2 cellular contexts compared by ENCODE assay signal in the genomic region with DNA sequence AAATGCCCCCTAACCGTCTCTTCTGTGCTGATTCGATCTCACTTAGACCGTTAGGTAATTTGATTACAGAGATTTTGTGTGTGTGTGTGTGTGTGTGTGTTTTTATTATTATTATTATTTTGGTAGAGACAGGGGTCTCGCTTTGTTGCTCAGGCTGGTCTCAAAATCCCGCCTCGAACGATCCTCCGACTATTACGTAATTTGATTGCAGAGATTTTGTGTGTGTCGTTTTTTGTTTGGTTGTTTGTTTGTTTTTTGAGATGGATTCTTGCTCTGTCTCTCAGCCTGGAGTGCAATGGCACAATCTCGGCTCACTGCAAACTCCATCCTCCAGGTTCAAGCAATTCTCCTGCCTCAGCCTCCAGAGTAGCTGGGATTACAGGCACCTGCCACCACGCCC.
TF ChIP-seq lines count a peak whose summit lies in the region.

No MANE protein-coding gene starts in this region.

TF ChIP-seq in GM23338, 12 proteins besides CTCF, POLR2A, EP300 and RAD21:
- no peak for TF ChIP-seq CREB1 (CRISPR knock-in tag; IDR thresholded peaks at IDR 0.05; ENCODE audit: low read depth)
- TF ChIP-seq NANOG (IDR thresholded peaks at IDR 0.05; ENCODE audit: borderline replicate concordance), result no peak
- TF ChIP-seq, protein P1, sequence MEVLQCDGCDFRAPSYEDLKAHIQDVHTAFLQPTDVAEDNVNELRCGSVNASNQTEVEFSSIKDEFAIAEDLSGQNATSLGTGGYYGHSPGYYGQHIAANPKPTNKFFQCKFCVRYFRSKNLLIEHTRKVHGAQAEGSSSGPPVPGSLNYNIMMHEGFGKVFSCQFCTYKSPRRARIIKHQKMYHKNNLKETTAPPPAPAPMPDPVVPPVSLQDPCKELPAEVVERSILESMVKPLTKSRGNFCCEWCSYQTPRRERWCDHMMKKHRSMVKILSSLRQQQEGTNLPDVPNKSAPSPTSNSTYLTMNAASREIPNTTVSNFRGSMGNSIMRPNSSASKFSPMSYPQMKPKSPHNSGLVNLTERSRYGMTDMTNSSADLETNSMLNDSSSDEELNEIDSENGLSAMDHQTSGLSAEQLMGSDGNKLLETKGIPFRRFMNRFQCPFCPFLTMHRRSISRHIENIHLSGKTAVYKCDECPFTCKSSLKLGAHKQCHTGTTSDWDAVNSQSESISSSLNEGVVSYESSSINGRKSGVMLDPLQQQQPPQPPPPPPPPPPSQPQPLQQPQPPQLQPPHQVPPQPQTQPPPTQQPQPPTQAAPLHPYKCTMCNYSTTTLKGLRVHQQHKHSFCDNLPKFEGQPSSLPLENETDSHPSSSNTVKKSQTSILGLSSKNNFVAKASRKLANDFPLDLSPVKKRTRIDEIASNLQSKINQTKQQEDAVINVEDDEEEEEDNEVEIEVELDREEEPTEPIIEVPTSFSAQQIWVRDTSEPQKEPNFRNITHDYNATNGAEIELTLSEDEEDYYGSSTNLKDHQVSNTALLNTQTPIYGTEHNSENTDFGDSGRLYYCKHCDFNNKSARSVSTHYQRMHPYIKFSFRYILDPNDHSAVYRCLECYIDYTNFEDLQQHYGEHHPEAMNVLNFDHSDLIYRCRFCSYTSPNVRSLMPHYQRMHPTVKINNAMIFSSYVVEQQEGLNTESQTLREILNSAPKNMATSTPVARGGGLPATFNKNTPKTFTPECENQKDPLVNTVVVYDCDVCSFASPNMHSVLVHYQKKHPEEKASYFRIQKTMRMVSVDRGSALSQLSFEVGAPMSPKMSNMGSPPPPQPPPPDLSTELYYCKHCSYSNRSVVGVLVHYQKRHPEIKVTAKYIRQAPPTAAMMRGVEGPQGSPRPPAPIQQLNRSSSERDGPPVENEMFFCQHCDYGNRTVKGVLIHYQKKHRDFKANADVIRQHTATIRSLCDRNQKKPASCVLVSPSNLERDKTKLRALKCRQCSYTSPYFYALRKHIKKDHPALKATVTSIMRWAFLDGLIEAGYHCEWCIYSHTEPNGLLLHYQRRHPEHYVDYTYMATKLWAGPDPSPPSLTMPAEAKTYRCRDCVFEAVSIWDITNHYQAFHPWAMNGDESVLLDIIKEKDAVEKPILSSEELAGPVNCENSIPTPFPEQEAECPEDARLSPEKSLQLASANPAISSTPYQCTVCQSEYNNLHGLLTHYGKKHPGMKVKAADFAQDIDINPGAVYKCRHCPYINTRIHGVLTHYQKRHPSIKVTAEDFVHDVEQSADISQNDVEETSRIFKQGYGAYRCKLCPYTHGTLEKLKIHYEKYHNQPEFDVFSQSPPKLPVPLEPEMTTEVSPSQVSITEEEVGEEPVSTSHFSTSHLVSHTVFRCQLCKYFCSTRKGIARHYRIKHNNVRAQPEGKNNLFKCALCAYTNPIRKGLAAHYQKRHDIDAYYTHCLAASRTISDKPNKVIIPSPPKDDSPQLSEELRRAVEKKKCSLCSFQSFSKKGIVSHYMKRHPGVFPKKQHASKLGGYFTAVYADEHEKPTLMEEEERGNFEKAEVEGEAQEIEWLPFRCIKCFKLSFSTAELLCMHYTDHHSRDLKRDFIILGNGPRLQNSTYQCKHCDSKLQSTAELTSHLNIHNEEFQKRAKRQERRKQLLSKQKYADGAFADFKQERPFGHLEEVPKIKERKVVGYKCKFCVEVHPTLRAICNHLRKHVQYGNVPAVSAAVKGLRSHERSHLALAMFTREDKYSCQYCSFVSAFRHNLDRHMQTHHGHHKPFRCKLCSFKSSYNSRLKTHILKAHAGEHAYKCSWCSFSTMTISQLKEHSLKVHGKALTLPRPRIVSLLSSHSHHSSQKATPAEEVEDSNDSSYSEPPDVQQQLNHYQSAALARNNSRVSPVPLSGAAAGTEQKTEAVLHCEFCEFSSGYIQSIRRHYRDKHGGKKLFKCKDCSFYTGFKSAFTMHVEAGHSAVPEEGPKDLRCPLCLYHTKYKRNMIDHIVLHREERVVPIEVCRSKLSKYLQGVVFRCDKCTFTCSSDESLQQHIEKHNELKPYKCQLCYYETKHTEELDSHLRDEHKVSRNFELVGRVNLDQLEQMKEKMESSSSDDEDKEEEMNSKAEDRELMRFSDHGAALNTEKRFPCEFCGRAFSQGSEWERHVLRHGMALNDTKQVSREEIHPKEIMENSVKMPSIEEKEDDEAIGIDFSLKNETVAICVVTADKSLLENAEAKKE (CRISPR knock-in tag; IDR thresholded peaks at IDR 0.05), result no peak
- TF ChIP-seq ZNF114 (CRISPR knock-in tag; IDR thresholded peaks at IDR 0.05), result no peak
- no peak for TF ChIP-seq POLR2AphosphoS5 (IDR thresholded peaks at IDR 0.05; ENCODE audit: low read depth)

TF ChIP-seq in IMR-90, 13 proteins besides CTCF, POLR2A, EP300 and RAD21:
- no peak for TF ChIP-seq MAZ (IDR thresholded peaks at IDR 0.05; ENCODE audit: borderline replicate concordance, low read depth, low read length)
- peak; percentile 41 for TF ChIP-seq CEBPB (IDR thresholded peaks at IDR 0.05; ENCODE audit: low read depth, low read length)
